ENCODE assay signal across 8 cellular contexts in genomic region chr7:66655826-66656500, GRCh38. TPM values are rescaled to one million over a fixed set of nuclear protein-coding genes. Genes with fewer than 3 reads are reported as not detected.
A peak's percentile ranks its signal among the peaks of the same experiment; 100 is the strongest.
DNase-seq lines count a peak whose midpoint lies in the region; ATAC-seq and TF ChIP-seq lines count a peak whose summit lies in the region.
"Not testable (repeated sequence)": the region's sequence is repeated elsewhere in the genome, so short reads cannot be mapped to it uniquely, and the experiment has no call there.

No MANE protein-coding gene starts in this region.

- H3K9me3 Mint-ChIP-seq in activated T-cell treated with anti-CD3 and anti-CD28 coated beads, Interleukin-2, amount 50 U/mL, for 72 hours; mesothelial cell of epicardium: not testable (repeated sequence)

- peak overlapping the region; percentile 65 to 95 for H3K4me3 Mint-ChIP-seq in activated T-cell treated with anti-CD3 and anti-CD28 coated beads, Interleukin-2, amount 50 U/mL, for 72 hours
- H3K4me3 Mint-ChIP-seq in mesothelial cell of epicardium = peak overlapping the region; percentile 90

- H3K27me3 Mint-ChIP-seq in activated T-cell treated with anti-CD3 and anti-CD28 coated beads, Interleukin-2, amount 50 U/mL, for 72 hours (ENCODE audit: low read depth); mesothelial cell of epicardium (ENCODE audit: low read depth): not testable (repeated sequence)

- H3K4me1 ChIP-seq in BLaER1 = peaks cover 25% of the 10 kb centered on the region

- peak overlapping the region; percentile 35 for H3K27ac Mint-ChIP-seq in activated T-cell treated with anti-CD3 and anti-CD28 coated beads, Interleukin-2, amount 50 U/mL, for 72 hours
- H3K27ac Mint-ChIP-seq in mesothelial cell of epicardium = peak overlapping the region; percentile 88

- peaks cover 24% of the 10 kb centered on the region; the same call in 1 of the 2 replicates for H3K36me3 ChIP-seq in BLaER1

- H3K9ac ChIP-seq in BLaER1 = peak overlapping the region; percentile 87; the same call in 1 of the 2 replicates

- H3K9me3 ChIP-seq in BLaER1 = peaks cover 24% of the 10 kb centered on the region; the same call in 1 of the 2 replicates

- H3K36me3 Mint-ChIP-seq in activated T-cell treated with anti-CD3 and anti-CD28 coated beads, Interleukin-2, amount 50 U/mL, for 72 hours (ENCODE audit: insufficient read depth in 2 of 2); mesothelial cell of epicardium: not testable (repeated sequence)

- peaks cover 29% of the 10 kb centered on the region for H3K4me1 Mint-ChIP-seq in activated T-cell treated with anti-CD3 and anti-CD28 coated beads, Interleukin-2, amount 50 U/mL, for 72 hours (ENCODE audit: low read depth)
- H3K4me1 Mint-ChIP-seq in mesothelial cell of epicardium = not testable (repeated sequence)

- not testable (repeated sequence) for DNase-seq in HFF-Myc (ENCODE audit: extremely low read depth, low read depth); RWPE1 (ENCODE audit: low spot score); activated T-cell treated with anti-CD3 and anti-CD28 coated beads, Interleukin-2, amount 50 U/mL, for 72 hours; mesothelial cell of epicardium (ENCODE audit: low spot score in 2 of 2, unreplicated experiment in 2 of 2)
- peak; percentile 27 to 74 for DNase-seq in cardiac fibroblast (ENCODE audit: low read depth in 2 of 2)
- peak; percentile 26 for DNase-seq in fibroblast of villous mesenchyme (ENCODE audit: low read depth)
- DNase-seq in stimulated activated CD4-positive, alpha-beta T cell treated with anti-CD3 and anti-CD28 coated beads, Interleukin-15, amount 100 ng/mL, for 24 hours = peak; percentile 20

- H4K20me1 ChIP-seq in BLaER1 = peaks cover 18% of the 10 kb centered on the region

- not testable (repeated sequence) for ATAC-seq in activated T-cell treated with anti-CD3 and anti-CD28 coated beads, Interleukin-2, amount 50 U/mL, for 72 hours (replicated peaks in 1 of 2)

- not testable (repeated sequence) for TF ChIP-seq CTCF in HFF-Myc (IDR thresholded peaks at IDR 0.05; ENCODE audit: low read depth, low read length, missing control alignments); RWPE1 (conservative IDR thresholded peaks at IDR 0.05; ENCODE audit: low read depth); cardiac fibroblast (IDR thresholded peaks at IDR 0.05; ENCODE audit: low read depth, low read length); fibroblast of villous mesenchyme (IDR thresholded peaks at IDR 0.05; ENCODE audit: insufficient read depth, low read depth, low read length); mesothelial cell of epicardium (IDR thresholded peaks at IDR 0.05; ENCODE audit: unreplicated experiment)

- H3K27ac ChIP-seq in BLaER1 = not testable (repeated sequence)
- peak overlapping the region; percentile 57 for H3K27ac ChIP-seq in RWPE1

- CTCF ChIA-PET in RWPE1 (lab: Yijun Ruan, JAX) = interaction anchor here (0.7 kb wide), 1 partner anchor 273 kb away, joined by 5 read pairs; no protein-coding TSS in a partner anchor

- peak overlapping the region; percentile 86; the same call in 1 of the 2 replicates for H3K4me3 ChIP-seq in BLaER1
- peak overlapping the region; percentile 86 for H3K4me3 ChIP-seq in HFF-Myc (replicated peaks; ENCODE audit: low read depth, low read length)
- H3K4me3 ChIP-seq in cardiac fibroblast (replicated peaks in 1 of 2; ENCODE audit: low read depth in 2 of 2, low read length in 2 of 2) = peak overlapping the region in 1 of 2 donors; percentile 85
- peak overlapping the region; percentile 90 for H3K4me3 ChIP-seq in fibroblast of villous mesenchyme (ENCODE audit: low read depth, low read length)

- peak overlapping the region; percentile 89 for H3K4me2 ChIP-seq in BLaER1

- H3K27me3 ChIP-seq in BLaER1 = not testable (repeated sequence)

- POLR2A ChIA-PET in RWPE1 (lab: Yijun Ruan, JAX; ENCODE audit: low non-redundant PET) = interaction anchor here (2.0 kb wide), 1 partner anchor 84 kb away, joined by 5 read pairs; the partner anchor contains the start of gene RABGEF1

RNA-seq across cellular contexts. Expression of gene KCTD7, which starts 27.3 kb away (rescaled TPM):
- total RNA-seq in activated T-cell treated with anti-CD3 and anti-CD28 coated beads, Interleukin-2, amount 50 U/mL, for 72 hours = 10 to 100 TPM; 12.2 to 14.9 TPM
- total RNA-seq in fibroblast of villous mesenchyme (11.2 and 12.2 TPM in 2 replicates), mesothelial cell of epicardium (14.3 to 15.9 TPM (median 15.2 TPM) in 3 replicates)
